Comparison of ENCODE assay signal across 1 cellular context in genomic region chr5:160399402-160400353, GRCh38.
A peak's percentile ranks its signal among the peaks of the same experiment; 100 is the strongest.
TF ChIP-seq lines count a peak whose summit lies in the region.

FAM200C (minus strand) TSS chr5:160400054; CDS start chr5:160395490, 4,564 bp downstream.

TF ChIP-seq in HepG2, 621 proteins besides CTCF, POLR2A, EP300 and RAD21 (continued from another document and continues in another):
- TF ChIP-seq ETS1 (CRISPR knock-in tag; IDR thresholded peaks at IDR 0.05) (no peak), ZNF605 (CRISPR knock-in tag; IDR thresholded peaks at IDR 0.05) (peak; percentile 64; the same call in 1 of the 2 replicates), PRMT3 (CRISPR knock-in tag; IDR thresholded peaks at IDR 0.05; ENCODE audit: borderline replicate concordance, low read depth) (no peak), ZNF10 (CRISPR knock-in tag; IDR thresholded peaks at IDR 0.05; ENCODE audit: borderline replicate concordance, low read depth) (no peak), ZNF564 (CRISPR knock-in tag; IDR thresholded peaks at IDR 0.05) (0 out of 2 replicates have a peak, but pooled peaks have one; percentile 34), DMAP1 (CRISPR knock-in tag; IDR thresholded peaks at IDR 0.05) (peak; percentile 78; the same call in 1 of the 2 replicates), GATAD2A (CRISPR knock-in tag; IDR thresholded peaks at IDR 0.05) (no peak), ZFX (CRISPR knock-in tag; IDR thresholded peaks at IDR 0.05; ENCODE audit: low read depth) (peak; percentile 98), ETV6 (CRISPR knock-in tag; conservative IDR thresholded peaks at IDR 0.05) (peak; percentile 76; the same call in 1 of the 2 replicates), KDM5A (IDR thresholded peaks at IDR 0.05; ENCODE audit: borderline replicate concordance, low read length) (peak; percentile 78; the same call in 1 of the 2 replicates), NR3C1 (CRISPR knock-in tag; IDR thresholded peaks at IDR 0.05) (no peak), NCOA1 (CRISPR knock-in tag; IDR thresholded peaks at IDR 0.05) (no peak), XBP1 (CRISPR knock-in tag; IDR thresholded peaks at IDR 0.05) (no peak), SSRP1 (CRISPR knock-in tag; IDR thresholded peaks at IDR 0.05) (no peak), ZNF674 (CRISPR knock-in tag; IDR thresholded peaks at IDR 0.05; ENCODE audit: low read depth) (no peak), RAD51 (IDR thresholded peaks at IDR 0.05; ENCODE audit: borderline replicate concordance) (no peak), ZSCAN20 (CRISPR knock-in tag; IDR thresholded peaks at IDR 0.05; ENCODE audit: borderline replicate concordance) (no peak), ZNF335 (CRISPR knock-in tag; IDR thresholded peaks at IDR 0.05) (no peak), ZSCAN9 (CRISPR knock-in tag; IDR thresholded peaks at IDR 0.05; ENCODE audit: borderline replicate concordance) (peak; percentile 32; the same call in 1 of the 2 replicates), ZSCAN21 (CRISPR knock-in tag; IDR thresholded peaks at IDR 0.05; ENCODE audit: borderline replicate concordance) (peak; percentile 72; the same call in 1 of the 2 replicates), ZNF672 (CRISPR knock-in tag; IDR thresholded peaks at IDR 0.05) (no peak), SNAI1 (CRISPR knock-in tag; IDR thresholded peaks at IDR 0.05; ENCODE audit: borderline replicate concordance) (peak; percentile 78; the same call in 1 of the 2 replicates), CREBL2 (CRISPR knock-in tag; IDR thresholded peaks at IDR 0.05; ENCODE audit: borderline replicate concordance) (no peak), ZSCAN22 (CRISPR knock-in tag; IDR thresholded peaks at IDR 0.05) (peak; percentile 36; the same call in 1 of the 2 replicates), CHCHD3 (CRISPR knock-in tag; IDR thresholded peaks at IDR 0.05) (0 out of 2 replicates have a peak, but pooled peaks have one; percentile 44), GLMP (CRISPR knock-in tag; IDR thresholded peaks at IDR 0.05; ENCODE audit: borderline replicate concordance) (no peak), SKI (IDR thresholded peaks at IDR 0.05; ENCODE audit: partially characterized antibody) (peak; percentile 8), MEIS2 (CRISPR knock-in tag; IDR thresholded peaks at IDR 0.05) (no peak), REPIN1 (CRISPR knock-in tag; IDR thresholded peaks at IDR 0.05; ENCODE audit: borderline replicate concordance, low read depth) (peak; percentile 71; the same call in 1 of the 2 replicates), POLR2G (IDR thresholded peaks at IDR 0.05; ENCODE audit: low read depth, low read length) (peak; percentile 98), DNMT1 (CRISPR knock-in tag; IDR thresholded peaks at IDR 0.05) (no peak), PHF5A (CRISPR knock-in tag; IDR thresholded peaks at IDR 0.05; ENCODE audit: low read depth, unreplicated experiment) (no peak), CREM (IDR thresholded peaks at IDR 0.05) (peak; percentile 22; the same call in 1 of the 2 replicates), CREM (CRISPR knock-in tag; IDR thresholded peaks at IDR 0.05) (no peak), ZFY (CRISPR knock-in tag; IDR thresholded peaks at IDR 0.05) (peak; percentile 97), MXD4 (CRISPR knock-in tag; IDR thresholded peaks at IDR 0.05) (peak; percentile 23; the same call in 1 of the 2 replicates), SYNCRIP (IDR thresholded peaks at IDR 0.05; ENCODE audit: insufficient read depth, low read depth, low read length) (no peak), ZNF792 (CRISPR knock-in tag; IDR thresholded peaks at IDR 0.05) (no peak), RCOR2 (CRISPR knock-in tag; IDR thresholded peaks at IDR 0.05) (no peak; the same call in 1 of the 2 replicates), ZNF512 (CRISPR knock-in tag; IDR thresholded peaks at IDR 0.05) (no peak), KLF6 (CRISPR knock-in tag; IDR thresholded peaks at IDR 0.05) (peak; percentile 71), ZNF598 (CRISPR knock-in tag; IDR thresholded peaks at IDR 0.05; ENCODE audit: borderline replicate concordance) (0 out of 2 replicates have a peak, but pooled peaks have one; percentile 52), ZBTB25 (CRISPR knock-in tag; IDR thresholded peaks at IDR 0.05) (peak; percentile 24; the same call in 1 of the 2 replicates), TBX3 (IDR thresholded peaks at IDR 0.05; ENCODE audit: borderline replicate concordance) (no peak), YY1 (IDR thresholded peaks at IDR 0.05; ENCODE audit: insufficient read depth, insufficient replicate concordance, low read depth, low read length) (peak; percentile 45)
- TF ChIP-seq, protein P1, sequence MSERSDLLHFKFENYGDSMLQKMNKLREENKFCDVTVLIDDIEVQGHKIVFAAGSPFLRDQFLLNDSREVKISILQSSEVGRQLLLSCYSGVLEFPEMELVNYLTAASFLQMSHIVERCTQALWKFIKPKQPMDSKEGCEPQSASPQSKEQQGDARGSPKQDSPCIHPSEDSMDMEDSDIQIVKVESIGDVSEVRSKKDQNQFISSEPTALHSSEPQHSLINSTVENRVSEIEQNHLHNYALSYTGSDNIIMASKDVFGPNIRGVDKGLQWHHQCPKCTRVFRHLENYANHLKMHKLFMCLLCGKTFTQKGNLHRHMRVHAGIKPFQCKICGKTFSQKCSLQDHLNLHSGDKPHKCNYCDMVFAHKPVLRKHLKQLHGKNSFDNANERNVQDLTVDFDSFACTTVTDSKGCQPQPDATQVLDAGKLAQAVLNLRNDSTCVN (CRISPR knock-in tag; IDR thresholded peaks at IDR 0.05; ENCODE audit: borderline replicate concordance): no peak
- TF ChIP-seq, protein P2, sequence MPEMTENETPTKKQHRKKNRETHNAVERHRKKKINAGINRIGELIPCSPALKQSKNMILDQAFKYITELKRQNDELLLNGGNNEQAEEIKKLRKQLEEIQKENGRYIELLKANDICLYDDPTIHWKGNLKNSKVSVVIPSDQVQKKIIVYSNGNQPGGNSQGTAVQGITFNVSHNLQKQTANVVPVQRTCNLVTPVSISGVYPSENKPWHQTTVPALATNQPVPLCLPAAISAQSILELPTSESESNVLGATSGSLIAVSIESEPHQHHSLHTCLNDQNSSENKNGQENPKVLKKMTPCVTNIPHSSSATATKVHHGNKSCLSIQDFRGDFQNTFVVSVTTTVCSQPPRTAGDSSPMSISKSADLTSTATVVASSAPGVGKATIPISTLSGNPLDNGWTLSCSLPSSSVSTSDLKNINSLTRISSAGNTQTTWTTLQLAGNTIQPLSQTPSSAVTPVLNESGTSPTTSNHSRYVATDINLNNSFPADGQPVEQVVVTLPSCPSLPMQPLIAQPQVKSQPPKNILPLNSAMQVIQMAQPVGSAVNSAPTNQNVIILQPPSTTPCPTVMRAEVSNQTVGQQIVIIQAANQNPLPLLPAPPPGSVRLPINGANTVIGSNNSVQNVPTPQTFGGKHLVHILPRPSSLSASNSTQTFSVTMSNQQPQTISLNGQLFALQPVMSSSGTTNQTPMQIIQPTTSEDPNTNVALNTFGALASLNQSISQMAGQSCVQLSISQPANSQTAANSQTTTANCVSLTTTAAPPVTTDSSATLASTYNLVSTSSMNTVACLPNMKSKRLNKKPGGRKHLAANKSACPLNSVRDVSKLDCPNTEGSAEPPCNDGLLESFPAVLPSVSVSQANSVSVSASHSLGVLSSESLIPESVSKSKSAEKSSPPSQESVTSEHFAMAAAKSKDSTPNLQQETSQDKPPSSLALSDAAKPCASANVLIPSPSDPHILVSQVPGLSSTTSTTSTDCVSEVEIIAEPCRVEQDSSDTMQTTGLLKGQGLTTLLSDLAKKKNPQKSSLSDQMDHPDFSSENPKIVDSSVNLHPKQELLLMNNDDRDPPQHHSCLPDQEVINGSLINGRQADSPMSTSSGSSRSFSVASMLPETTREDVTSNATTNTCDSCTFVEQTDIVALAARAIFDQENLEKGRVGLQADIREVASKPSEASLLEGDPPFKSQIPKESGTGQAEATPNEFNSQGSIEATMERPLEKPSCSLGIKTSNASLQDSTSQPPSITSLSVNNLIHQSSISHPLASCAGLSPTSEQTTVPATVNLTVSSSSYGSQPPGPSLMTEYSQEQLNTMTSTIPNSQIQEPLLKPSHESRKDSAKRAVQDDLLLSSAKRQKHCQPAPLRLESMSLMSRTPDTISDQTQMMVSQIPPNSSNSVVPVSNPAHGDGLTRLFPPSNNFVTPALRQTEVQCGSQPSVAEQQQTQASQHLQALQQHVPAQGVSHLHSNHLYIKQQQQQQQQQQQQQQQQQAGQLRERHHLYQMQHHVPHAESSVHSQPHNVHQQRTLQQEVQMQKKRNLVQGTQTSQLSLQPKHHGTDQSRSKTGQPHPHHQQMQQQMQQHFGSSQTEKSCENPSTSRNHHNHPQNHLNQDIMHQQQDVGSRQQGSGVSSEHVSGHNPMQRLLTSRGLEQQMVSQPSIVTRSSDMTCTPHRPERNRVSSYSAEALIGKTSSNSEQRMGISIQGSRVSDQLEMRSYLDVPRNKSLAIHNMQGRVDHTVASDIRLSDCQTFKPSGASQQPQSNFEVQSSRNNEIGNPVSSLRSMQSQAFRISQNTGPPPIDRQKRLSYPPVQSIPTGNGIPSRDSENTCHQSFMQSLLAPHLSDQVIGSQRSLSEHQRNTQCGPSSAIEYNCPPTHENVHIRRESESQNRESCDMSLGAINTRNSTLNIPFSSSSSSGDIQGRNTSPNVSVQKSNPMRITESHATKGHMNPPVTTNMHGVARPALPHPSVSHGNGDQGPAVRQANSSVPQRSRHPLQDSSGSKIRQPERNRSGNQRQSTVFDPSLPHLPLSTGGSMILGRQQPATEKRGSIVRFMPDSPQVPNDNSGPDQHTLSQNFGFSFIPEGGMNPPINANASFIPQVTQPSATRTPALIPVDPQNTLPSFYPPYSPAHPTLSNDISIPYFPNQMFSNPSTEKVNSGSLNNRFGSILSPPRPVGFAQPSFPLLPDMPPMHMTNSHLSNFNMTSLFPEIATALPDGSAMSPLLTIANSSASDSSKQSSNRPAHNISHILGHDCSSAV (CRISPR knock-in tag; IDR thresholded peaks at IDR 0.05; ENCODE audit: borderline replicate concordance): no peak
- TF ChIP-seq, protein P3, sequence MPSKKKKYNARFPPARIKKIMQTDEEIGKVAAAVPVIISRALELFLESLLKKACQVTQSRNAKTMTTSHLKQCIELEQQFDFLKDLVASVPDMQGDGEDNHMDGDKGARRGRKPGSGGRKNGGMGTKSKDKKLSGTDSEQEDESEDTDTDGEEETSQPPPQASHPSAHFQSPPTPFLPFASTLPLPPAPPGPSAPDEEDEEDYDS (CRISPR knock-in tag; IDR thresholded peaks at IDR 0.05): peak; percentile 59; the same call in 1 of the 2 replicates
- TF ChIP-seq, protein P4, sequence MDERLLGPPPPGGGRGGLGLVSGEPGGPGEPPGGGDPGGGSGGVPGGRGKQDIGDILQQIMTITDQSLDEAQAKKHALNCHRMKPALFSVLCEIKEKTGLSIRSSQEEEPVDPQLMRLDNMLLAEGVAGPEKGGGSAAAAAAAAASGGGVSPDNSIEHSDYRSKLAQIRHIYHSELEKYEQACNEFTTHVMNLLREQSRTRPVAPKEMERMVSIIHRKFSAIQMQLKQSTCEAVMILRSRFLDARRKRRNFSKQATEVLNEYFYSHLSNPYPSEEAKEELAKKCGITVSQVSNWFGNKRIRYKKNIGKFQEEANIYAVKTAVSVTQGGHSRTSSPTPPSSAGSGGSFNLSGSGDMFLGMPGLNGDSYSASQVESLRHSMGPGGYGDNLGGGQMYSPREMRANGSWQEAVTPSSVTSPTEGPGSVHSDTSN (CRISPR knock-in tag; IDR thresholded peaks at IDR 0.05): no peak
- TF ChIP-seq, protein P5, sequence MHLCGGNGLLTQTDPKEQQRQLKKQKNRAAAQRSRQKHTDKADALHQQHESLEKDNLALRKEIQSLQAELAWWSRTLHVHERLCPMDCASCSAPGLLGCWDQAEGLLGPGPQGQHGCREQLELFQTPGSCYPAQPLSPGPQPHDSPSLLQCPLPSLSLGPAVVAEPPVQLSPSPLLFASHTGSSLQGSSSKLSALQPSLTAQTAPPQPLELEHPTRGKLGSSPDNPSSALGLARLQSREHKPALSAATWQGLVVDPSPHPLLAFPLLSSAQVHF (CRISPR knock-in tag; IDR thresholded peaks at IDR 0.05): no peak
